Comparison of ENCODE assay signal across 18 cellular contexts in the genomic region with DNA sequence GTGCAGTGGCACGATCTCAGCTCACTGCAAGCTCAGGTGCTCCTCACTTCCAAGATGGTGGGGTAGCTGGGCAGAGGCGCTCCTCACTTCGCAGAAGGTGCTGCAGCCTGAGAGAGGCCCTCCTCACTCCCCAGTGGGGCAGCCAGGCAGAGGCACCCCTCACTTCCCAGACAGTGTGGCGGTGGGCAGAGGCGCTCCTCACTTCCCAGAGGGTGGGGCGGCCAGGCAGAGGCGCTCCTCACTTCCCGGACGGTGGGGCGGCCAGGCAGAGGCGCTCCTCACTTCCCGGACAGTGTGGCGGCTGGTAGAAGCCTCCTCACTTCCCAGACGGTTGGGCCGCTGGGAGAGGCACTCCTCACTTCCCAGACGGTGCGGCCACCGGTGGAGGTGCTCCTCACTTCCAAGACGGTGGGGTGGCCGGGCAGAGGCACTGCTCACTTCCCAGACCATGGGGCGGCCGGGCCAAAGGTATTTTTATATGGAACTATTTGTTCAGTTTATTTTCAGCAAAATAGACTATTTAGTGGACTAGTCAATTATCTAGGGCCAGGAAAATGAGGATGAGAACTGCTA. TPM values are rescaled to one million over a fixed set of nuclear protein-coding genes. Genes with fewer than 3 reads are reported as not detected.
"Had no signal": no experiment of that assay in that cellular context is flagged by ENCODE, and none has a peak within 500 bp of the region (broad histone marks: within the 10 kb centered on the region; RNA-seq: fewer than 3 reads in every experiment).

No MANE protein-coding gene starts in this region.

- H3K27ac ChIP-seq: colonic mucosa, esophagus muscularis mucosa, foreskin keratinocyte, gastrocnemius medialis, heart left ventricle, hepatocyte, left lung, lower lobe of right lung had no signal

- H3K4me2 ChIP-seq: hepatocyte had no signal

- H3K27me3 ChIP-seq: colonic mucosa, esophagus muscularis mucosa, foreskin keratinocyte, gastrocnemius medialis, heart left ventricle, hepatocyte, left lung had no signal

- H3K4me1 ChIP-seq: colonic mucosa, esophagus muscularis mucosa, foreskin keratinocyte, gastrocnemius medialis, heart left ventricle, left lung, lower lobe of right lung had no signal

- H3K9me3 ChIP-seq: colonic mucosa, gastrocnemius medialis had no signal

- ATAC-seq: foreskin keratinocyte, gastrocnemius medialis, heart left ventricle, left cardiac atrium, left lung, left ventricle myocardium superior, lower lobe of right lung had no signal

- H2AFZ ChIP-seq: hepatocyte had no signal

- H3K36me3 ChIP-seq: colonic mucosa, esophagus muscularis mucosa, gastrocnemius medialis, heart left ventricle, left lung, lower lobe of right lung had no signal

- H3K4me3 ChIP-seq: colonic mucosa, esophagus muscularis mucosa, gastrocnemius medialis, heart left ventricle, hepatocyte, left lung, lower lobe of right lung had no signal

- DNase-seq: cerebellar nuclear complex; colonic mucosa; cortex of kidney; effector memory CD4-positive, alpha-beta T cell; foreskin keratinocyte; gastrocnemius medialis; hypothalamus; immature natural killer cell; islet precursor cell; left cardiac atrium; left ventricle myocardium superior; lower lobe of right lung; mesendoderm; midbrain had no signal

RNA-seq across cellular contexts. Expression of gene PPP1R9A, which starts 57.7 kb away (rescaled TPM):
- total RNA-seq: foreskin keratinocyte had no signal
